In genomic region chr13:98570929-98571372, GRCh38 we compare ENCODE assay signal across 1 cellular context.
TF ChIP-seq lines count a peak whose summit lies in the region.

No MANE protein-coding gene starts in this region.

TF ChIP-seq in HepG2, 621 proteins besides CTCF, POLR2A, EP300 and RAD21 (continued from another document and continues in another):
- TF ChIP-seq ZNF34 (CRISPR knock-in tag; IDR thresholded peaks at IDR 0.05; ENCODE audit: borderline replicate concordance) (no peak), MXI1 (IDR thresholded peaks at IDR 0.05; ENCODE audit: borderline replicate concordance, low read depth, low read length) (peak; percentile 25; the same call in 1 of the 3 replicates), CREM (IDR thresholded peaks at IDR 0.05) (no peak), CREM (CRISPR knock-in tag; IDR thresholded peaks at IDR 0.05) (no peak), POGZ (CRISPR knock-in tag; IDR thresholded peaks at IDR 0.05) (peak; percentile 26; the same call in 1 of the 2 replicates), SMARCE1 (IDR thresholded peaks at IDR 0.05; ENCODE audit: borderline replicate concordance) (no peak), ZNF580 (CRISPR knock-in tag; IDR thresholded peaks at IDR 0.05; ENCODE audit: borderline replicate concordance, low read depth) (peak; percentile 41; the same call in 1 of the 2 replicates), AGO1 (IDR thresholded peaks at IDR 0.05; ENCODE audit: low read depth, low read length, poor library complexity, severe bottlenecking) (no peak), NR0B2 (CRISPR knock-in tag; IDR thresholded peaks at IDR 0.05) (no peak), ZNF329 (CRISPR knock-in tag; IDR thresholded peaks at IDR 0.05; ENCODE audit: low read depth) (no peak), ARID5B (CRISPR knock-in tag; IDR thresholded peaks at IDR 0.05) (0 out of 2 replicates have a peak, but pooled peaks have one; percentile 7), STAG1 (CRISPR knock-in tag; IDR thresholded peaks at IDR 0.05) (no peak), IRF2 (CRISPR knock-in tag; IDR thresholded peaks at IDR 0.05) (peak; percentile 93), HNRNPUL1 (IDR thresholded peaks at IDR 0.05; ENCODE audit: low read depth, low read length) (no peak), SAP130 (CRISPR knock-in tag; IDR thresholded peaks at IDR 0.05; ENCODE audit: low read depth) (peak; percentile 66), ZNF205 (CRISPR knock-in tag; IDR thresholded peaks at IDR 0.05) (peak; percentile 86), ASH2L (IDR thresholded peaks at IDR 0.05; ENCODE audit: insufficient read length, low read depth, low read length) (peak; percentile 66), FOSL2 (CRISPR knock-in tag; IDR thresholded peaks at IDR 0.05) (peak; percentile 42), NBN (conservative IDR thresholded peaks at IDR 0.05) (no peak), KMT2A (CRISPR knock-in tag; IDR thresholded peaks at IDR 0.05) (peak; percentile 81), JUND (CRISPR knock-in tag; IDR thresholded peaks at IDR 0.05) (no peak), ZBTB33 (CRISPR knock-in tag; IDR thresholded peaks at IDR 0.05) (no peak), RXRB (CRISPR knock-in tag; IDR thresholded peaks at IDR 0.05; ENCODE audit: borderline replicate concordance) (no peak), SOX6 (IDR thresholded peaks at IDR 0.05) (no peak), SOX6 (CRISPR knock-in tag; IDR thresholded peaks at IDR 0.05) (0 out of 2 replicates have a peak, but pooled peaks have one; percentile 14), KMT2B (CRISPR knock-in tag; IDR thresholded peaks at IDR 0.05) (0 out of 2 replicates have a peak, but pooled peaks have one; percentile 31), XRCC5 (optimal IDR thresholded peaks at IDR 0.05; ENCODE audit: low read length) (peak; percentile 19), KDM2A (CRISPR knock-in tag; IDR thresholded peaks at IDR 0.05; ENCODE audit: borderline replicate concordance, low read depth) (0 out of 2 replicates have a peak, but pooled peaks have one; percentile 20), ZNF136 (CRISPR knock-in tag; IDR thresholded peaks at IDR 0.05; ENCODE audit: low read depth) (no peak), GABPB1 (CRISPR knock-in tag; IDR thresholded peaks at IDR 0.05) (no peak), SP4 (CRISPR knock-in tag; IDR thresholded peaks at IDR 0.05) (0 out of 2 replicates have a peak, but pooled peaks have one; percentile 21), MAFG (CRISPR knock-in tag; IDR thresholded peaks at IDR 0.05) (no peak), TEAD3 (CRISPR knock-in tag; optimal IDR thresholded peaks at IDR 0.05; ENCODE audit: borderline replicate concordance) (no peak), ZNF331 (CRISPR knock-in tag; IDR thresholded peaks at IDR 0.05) (peak; percentile 32; the same call in 1 of the 2 replicates), RARG (CRISPR knock-in tag; IDR thresholded peaks at IDR 0.05; ENCODE audit: low read depth) (no peak), ZNF614 (CRISPR knock-in tag; IDR thresholded peaks at IDR 0.05; ENCODE audit: borderline replicate concordance) (0 out of 2 replicates have a peak, but pooled peaks have one; percentile 48), TOPORS (CRISPR knock-in tag; IDR thresholded peaks at IDR 0.05) (no peak), KAT7 (CRISPR knock-in tag; IDR thresholded peaks at IDR 0.05; ENCODE audit: borderline replicate concordance) (0 out of 2 replicates have a peak, but pooled peaks have one; percentile 61), ZNF317 (CRISPR knock-in tag; IDR thresholded peaks at IDR 0.05) (0 out of 2 replicates have a peak, but pooled peaks have one; percentile 47), ZNF549 (CRISPR knock-in tag; IDR thresholded peaks at IDR 0.05) (no peak), KDM5B (CRISPR knock-in tag; IDR thresholded peaks at IDR 0.05; ENCODE audit: borderline replicate concordance) (0 out of 2 replicates have a peak, but pooled peaks have one; percentile 26), TFAP4 (IDR thresholded peaks at IDR 0.05; ENCODE audit: borderline replicate concordance, low read depth) (0 out of 2 replicates have a peak, but pooled peaks have one; percentile 10), FOXK1 (CRISPR knock-in tag; IDR thresholded peaks at IDR 0.05; ENCODE audit: borderline replicate concordance, low read depth) (no peak), KAT8 (CRISPR knock-in tag; IDR thresholded peaks at IDR 0.05) (0 out of 2 replicates have a peak, but pooled peaks have one; percentile 18), ZBTB38 (CRISPR knock-in tag; IDR thresholded peaks at IDR 0.05) (peak; percentile 47; the same call in 1 of the 2 replicates), ZBTB43 (CRISPR knock-in tag; conservative IDR thresholded peaks at IDR 0.05) (no peak), IKZF5 (CRISPR knock-in tag; IDR thresholded peaks at IDR 0.05) (0 out of 2 replicates have a peak, but pooled peaks have one; percentile 25), SOX13 (IDR thresholded peaks at IDR 0.05) (no peak), SOX13 (CRISPR knock-in tag; conservative IDR thresholded peaks at IDR 0.05 in 1 of 2, IDR thresholded peaks at IDR 0.05 in 1 of 2) (peak in 1 of 2 experiments; percentile 49; a peak in 1 of 4 replicates), MED1 (CRISPR knock-in tag; IDR thresholded peaks at IDR 0.05) (peak; percentile 50), ZFP37 (CRISPR knock-in tag; IDR thresholded peaks at IDR 0.05; ENCODE audit: borderline replicate concordance) (no peak), ZFX (CRISPR knock-in tag; IDR thresholded peaks at IDR 0.05; ENCODE audit: low read depth) (0 out of 2 replicates have a peak, but pooled peaks have one; percentile 36), SCMH1 (CRISPR knock-in tag; IDR thresholded peaks at IDR 0.05; ENCODE audit: borderline replicate concordance) (no peak), HDAC2 (CRISPR knock-in tag; IDR thresholded peaks at IDR 0.05) (0 out of 2 replicates have a peak, but pooled peaks have one; percentile 26), IRF1 (CRISPR knock-in tag; IDR thresholded peaks at IDR 0.05; ENCODE audit: low read depth) (peak; percentile 88; the same call in 1 of the 2 replicates), ARID4A (CRISPR knock-in tag; IDR thresholded peaks at IDR 0.05; ENCODE audit: borderline replicate concordance) (no peak; the same call in 1 of the 2 replicates)
